19 cellular contexts compared by ENCODE assay signal in the genomic region with DNA sequence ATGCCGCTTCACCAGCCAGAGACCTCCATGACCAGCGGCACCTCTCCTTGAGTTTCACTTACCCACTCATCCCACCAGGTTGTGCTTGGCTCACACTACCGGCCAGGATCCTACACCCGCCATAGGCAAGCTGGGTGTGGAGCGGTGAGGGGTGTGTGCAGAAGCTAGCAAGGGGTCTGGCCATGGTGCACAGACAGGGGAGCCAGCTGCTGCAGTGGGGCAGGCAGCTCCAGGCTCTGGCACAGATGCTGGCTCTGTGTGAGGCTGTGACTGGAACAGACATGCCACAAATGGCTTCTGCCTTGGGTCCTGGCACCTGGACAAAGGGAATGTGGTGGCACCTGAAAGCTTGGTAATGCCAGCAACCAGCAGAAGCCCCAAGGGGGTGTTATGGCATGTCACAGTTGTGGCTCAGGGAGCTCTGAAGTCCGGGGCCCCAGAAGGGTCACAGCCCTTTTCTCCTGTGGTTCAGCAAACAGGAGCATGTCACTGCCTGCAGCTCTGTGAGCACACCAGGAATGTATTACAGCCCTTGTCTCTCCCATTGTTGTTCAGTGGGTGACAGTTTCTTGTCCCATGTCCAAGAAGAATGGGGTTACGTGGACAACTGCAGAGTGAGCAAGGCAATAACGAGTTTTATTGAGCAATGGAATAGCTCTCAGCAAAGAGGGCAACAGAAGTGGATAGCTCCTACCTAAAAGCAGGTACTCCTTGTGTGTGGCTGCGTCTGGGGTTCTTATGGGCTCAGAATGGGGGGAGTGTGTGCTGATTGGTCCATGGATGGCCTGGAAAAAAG.
"Had no signal": no experiment of that assay in that cellular context is flagged by ENCODE, and none has a peak within 500 bp of the region (broad histone marks: within the 10 kb centered on the region; RNA-seq: fewer than 3 reads in every experiment).

No MANE protein-coding gene starts in this region.

- H3K27ac Mint-ChIP-seq: activated CD4-positive, alpha-beta T cell treated with anti-CD3 and anti-CD28 coated beads, Interleukin-2, amount 10 ng/mL, durations not matched to agents 24 days and 14 days; activated CD8-positive, alpha-beta T cell treated with anti-CD3 and anti-CD28 coated beads for 36 hours; activated naive CD4-positive, alpha-beta T cell treated with anti-CD3 and anti-CD28 coated beads, Interleukin-2, amount 10 ng/mL, durations not matched to agents 7 days and 5 days; activated T-cell treated with anti-CD3 and anti-CD28 coated beads, Interleukin-2, amount 50 U/mL, for 24 hours; nephron progenitor cell; progenitor cell of endocrine pancreas; T-cell had no signal

- H3K4me3 Mint-ChIP-seq: activated CD4-positive, alpha-beta T cell treated with anti-CD3 and anti-CD28 coated beads, Interleukin-2, amount 10 ng/mL, durations not matched to agents 24 days and 14 days; activated CD8-positive, alpha-beta T cell treated with anti-CD3 and anti-CD28 coated beads for 36 hours; activated naive CD4-positive, alpha-beta T cell treated with anti-CD3 and anti-CD28 coated beads, Interleukin-2, amount 10 ng/mL, durations not matched to agents 7 days and 5 days; activated T-cell treated with anti-CD3 and anti-CD28 coated beads, Interleukin-2, amount 50 U/mL, for 24 hours; nephron progenitor cell; T-cell had no signal

- H3K36me3 ChIP-seq: breast epithelium, lower lobe of right lung, tibial artery had no signal

- H3K36me3 Mint-ChIP-seq: activated naive CD4-positive, alpha-beta T cell treated with anti-CD3 and anti-CD28 coated beads, Interleukin-2, amount 10 ng/mL, durations not matched to agents 7 days and 5 days; T-cell had no signal

- DNase-seq: activated CD4-positive, alpha-beta T cell treated with anti-CD3 and anti-CD28 coated beads, Interleukin-2, amount 10 ng/mL, durations not matched to agents 24 days and 14 days; activated CD8-positive, alpha-beta T cell treated with anti-CD3 and anti-CD28 coated beads for 36 hours; activated effector memory CD4-positive, alpha-beta T cell treated with Interleukin-2 at 50 U/mL for 16 hours; activated naive CD4-positive, alpha-beta T cell treated with anti-CD3 and anti-CD28 coated beads, Interleukin-2, amount 10 ng/mL, durations not matched to agents 7 days and 5 days; activated T-cell treated with anti-CD3 and anti-CD28 coated beads, Interleukin-2, amount 50 U/mL, for 24 hours; dermis blood vessel endothelial cell; effector memory CD4-positive, alpha-beta T cell; left colon; lower lobe of right lung; nephron progenitor cell; stimulated activated CD4-positive, alpha-beta T cell treated with anti-CD3 and anti-CD28 coated beads, Interleukin-2, amount 100 ng/mL, for 24 hours; stimulated activated naive CD8-positive, alpha-beta T cell treated with anti-CD3 and anti-CD28 coated beads, Interleukin-15, Interleukin-2, amounts not matched to agents 100 U/mL and 50 U/mL, for 24 hours; substantia nigra; T-cell; tibial artery had no signal

- H3K27me3 Mint-ChIP-seq: activated CD4-positive, alpha-beta T cell treated with anti-CD3 and anti-CD28 coated beads, Interleukin-2, amount 10 ng/mL, durations not matched to agents 24 days and 14 days; activated CD8-positive, alpha-beta T cell treated with anti-CD3 and anti-CD28 coated beads for 36 hours; activated naive CD4-positive, alpha-beta T cell treated with anti-CD3 and anti-CD28 coated beads, Interleukin-2, amount 10 ng/mL, durations not matched to agents 7 days and 5 days; activated T-cell treated with anti-CD3 and anti-CD28 coated beads, Interleukin-2, amount 50 U/mL, for 24 hours; progenitor cell of endocrine pancreas; T-cell had no signal

- H3K27ac ChIP-seq: breast epithelium, lower lobe of right lung, tibial artery had no signal

- H3K4me1 Mint-ChIP-seq: activated CD4-positive, alpha-beta T cell treated with anti-CD3 and anti-CD28 coated beads, Interleukin-2, amount 10 ng/mL, durations not matched to agents 24 days and 14 days; activated naive CD4-positive, alpha-beta T cell treated with anti-CD3 and anti-CD28 coated beads, Interleukin-2, amount 10 ng/mL, durations not matched to agents 7 days and 5 days; nephron progenitor cell; T-cell had no signal

- H3K4me1 ChIP-seq: breast epithelium, lower lobe of right lung, tibial artery had no signal

- FAIRE-seq: astrocyte, urothelium cell line had no signal

- H3K4me3 ChIP-seq: breast epithelium, lower lobe of right lung, tibial artery had no signal

- H3K9me3 ChIP-seq: breast epithelium, lower lobe of right lung, tibial artery had no signal

- ATAC-seq: activated CD8-positive, alpha-beta T cell treated with anti-CD3 and anti-CD28 coated beads for 36 hours; left colon; stimulated activated naive CD8-positive, alpha-beta T cell treated with anti-CD3 and anti-CD28 coated beads, Interleukin-15, Interleukin-2, amounts not matched to agents 100 U/mL and 50 U/mL, for 24 hours; T-cell had no signal

- H3K27me3 ChIP-seq: breast epithelium, tibial artery had no signal

- H3K9me3 Mint-ChIP-seq: activated naive CD4-positive, alpha-beta T cell treated with anti-CD3 and anti-CD28 coated beads, Interleukin-2, amount 10 ng/mL, durations not matched to agents 7 days and 5 days; nephron progenitor cell had no signal
